In genomic region chr10:81177651-81178244, GRCh38 we compare ENCODE assay signal across 18 cellular contexts.
A peak's percentile ranks its signal among the peaks of the same experiment; 100 is the strongest.
DNase-seq lines count a peak whose midpoint lies in the region; TF ChIP-seq lines count a peak whose summit lies in the region.
"Had no signal": no experiment of that assay in that cellular context is flagged by ENCODE, and none has a peak within 500 bp of the region (broad histone marks: within the 10 kb centered on the region; RNA-seq: fewer than 3 reads in every experiment).

No MANE protein-coding gene starts in this region.

- no peak overlapping the region for H3K27ac ChIP-seq in breast epithelium
- H3K27ac ChIP-seq: GM23248, SK-N-MC had no signal

- DNase-seq in MCF 10A (ENCODE audit: unreplicated experiment) (peak; percentile 42), breast epithelium (ENCODE audit: low spot score in 2 of 2) (no peak), SKM-1 (lab: John Stamatoyannopoulos, UW; ENCODE audit: unreplicated experiment) (peak; percentile 6), glomerular visceral epithelial cell (ENCODE audit: extremely low spot score) (peak; percentile 1), hepatic stellate cell (ENCODE audit: low spot score) (no peak), NK-92 (lab: John Stamatoyannopoulos, UW; ENCODE audit: unreplicated experiment) (no peak)
- DNase-seq in stimulated activated CD4-positive, alpha-beta T cell treated with anti-CD3 and anti-CD28 coated beads, Interleukin-4, amount 100 ng/mL, for 4 hours: no peak
- DNase-seq: COR-L47; DMS79; GM23248; NCI-H1105; NCI-H1694 treated with DMSO at 0.1 percent for 48 hours; NCI-H2107; NCI-H345; NCI-H526; NK-92 treated with Interleukin-12 subunit alpha and Interleukin-12 subunit beta, amount 100 ng/mL, for 24 hours had no signal

- no TSS peak for BruUV-seq in MCF 10A (replicated peaks; lab: Mats Ljungman, UMichigan)

- H3K9me3 ChIP-seq in breast epithelium: no peaks in the 10 kb centered on the region

- intact Hi-C loops in MCF 10A (cut with micrococcal nuclease) (no loop called here), breast epithelium (cut with DNase I; ENCODE audit: low total_unique reads) (no loop called here)

- no peak for TF ChIP-seq CTCF in MCF 10A (IDR thresholded peaks at IDR 0.05; ENCODE audit: unreplicated experiment)
- no peak for TF ChIP-seq CTCF in breast epithelium (IDR thresholded peaks at IDR 0.05)

- H3K9me3 Mint-ChIP-seq in MCF 10A (ENCODE audit: unreplicated experiment): no peaks in the 10 kb centered on the region

- no peak overlapping the region for H3K4me3 ChIP-seq in breast epithelium
- H3K4me3 ChIP-seq: GM23248, SK-N-MC had no signal

- H3K36me3 ChIP-seq in breast epithelium: no peaks in the 10 kb centered on the region

- CTCF ChIA-PET in MCF 10A (lab: Yijun Ruan, JAX): interaction anchor here (0.6 to 1.4 kb wide), 2 partner anchors 164 to 410 kb away, joined by 3 read pairs; no protein-coding TSS in a partner anchor

- H3K27me3 ChIP-seq in breast epithelium: no peaks in the 10 kb centered on the region

- no peak for TF ChIP-seq POLR2A in breast epithelium (IDR thresholded peaks at IDR 0.05)

- H3K36me3 Mint-ChIP-seq in MCF 10A (ENCODE audit: insufficient read depth, unreplicated experiment): peaks cover 4% of the 10 kb centered on the region
- H3K36me3 Mint-ChIP-seq: CD14-positive monocyte had no signal

- no peaks in the 10 kb centered on the region for H3K4me1 ChIP-seq in breast epithelium

- H3K27ac Mint-ChIP-seq in MCF 10A (ENCODE audit: low read depth, unreplicated experiment): no peak overlapping the region

- H3K4me3 Mint-ChIP-seq in MCF 10A (ENCODE audit: unreplicated experiment): no peak overlapping the region
- H3K4me3 Mint-ChIP-seq: CD14-positive monocyte had no signal

- H3K27me3 Mint-ChIP-seq in MCF 10A (ENCODE audit: insufficient read depth, unreplicated experiment): peaks cover 34% of the 10 kb centered on the region

- H3K4me1 Mint-ChIP-seq in MCF 10A (ENCODE audit: insufficient read depth, unreplicated experiment): no peaks in the 10 kb centered on the region
- H3K4me1 Mint-ChIP-seq: CD14-positive monocyte had no signal

- POLR2A ChIA-PET in MCF 10A (lab: Yijun Ruan, JAX): interaction anchor here (0.8 to 1.0 kb wide), 2 partner anchors 13 to 26 kb away, joined by 3 to 4 read pairs; no protein-coding TSS in a partner anchor

Comparison
In these comparisons a context has a peak if more than half of its experiments do, and no peak if none do; other contexts are left out.
1. DNase-seq: peak in MCF 10A (single experiment), SKM-1 (single experiment) and glomerular visceral epithelial cell (single experiment); none in breast epithelium (0 of 2), hepatic stellate cell (single experiment), stimulated activated CD4-positive, alpha-beta T cell treated with anti-CD3 and anti-CD28 coated beads, Interleukin-4, amount 100 ng/mL, for 4 hours (0 of 2) and NK-92 (single experiment).